Comparison of ENCODE assay signal across 29 cellular contexts in genomic region chr10:78224602-78225001, GRCh38.
A peak's percentile ranks its signal among the peaks of the same experiment; 100 is the strongest.
DNase-seq lines count a peak whose midpoint lies in the region; ATAC-seq, FAIRE-seq and TF ChIP-seq lines count a peak whose summit lies in the region.
"Had no signal": no experiment of that assay in that cellular context is flagged by ENCODE, and none has a peak within 500 bp of the region (broad histone marks: within the 10 kb centered on the region; RNA-seq: fewer than 3 reads in every experiment).

No MANE protein-coding gene starts in this region.

- H3K36me3 Mint-ChIP-seq in astrocyte (ENCODE audit: low read depth, unreplicated experiment): no peaks in the 10 kb centered on the region
- no peaks in the 10 kb centered on the region for H3K36me3 Mint-ChIP-seq in GM23338 (ENCODE audit: low read depth)
- H3K36me3 Mint-ChIP-seq: activated naive CD8-positive, alpha-beta T cell treated with anti-CD3 and anti-CD28 coated beads for 36 hours; T-cell; type B pancreatic cell had no signal

- POLR2A ChIA-PET in OCI-LY7 (lab: Charles Lee): no interaction called here

- no peak for FAIRE-seq in astrocyte (lab: Jason Lieb, UNC)
- FAIRE-seq: A549 had no signal

- CTCF ChIA-PET in OCI-LY7 (lab: Charles Lee; ENCODE audit: unreplicated experiment): no interaction called here

- intact Hi-C loops in OCI-LY7 (cut with micrococcal nuclease; ENCODE audit: unreplicated experiment): no loop called here

- H3K9me3 Mint-ChIP-seq in astrocyte (ENCODE audit: unreplicated experiment) (peaks cover 9% of the 10 kb centered on the region), GM23338 (no peaks in the 10 kb centered on the region)
- H3K9me3 Mint-ChIP-seq: activated naive CD8-positive, alpha-beta T cell treated with anti-CD3 and anti-CD28 coated beads for 36 hours; neural crest cell; T-cell; type B pancreatic cell had no signal

- H3K4me1 Mint-ChIP-seq in astrocyte (ENCODE audit: low read depth, unreplicated experiment): peaks cover 9% of the 10 kb centered on the region
- H3K4me1 Mint-ChIP-seq in GM23338: no peaks in the 10 kb centered on the region
- H3K4me1 Mint-ChIP-seq: activated naive CD8-positive, alpha-beta T cell treated with anti-CD3 and anti-CD28 coated beads for 36 hours; endodermal cell; T-cell had no signal

- no peak overlapping the region for H3K27ac ChIP-seq in astrocyte (ENCODE audit: low read depth, low read length)
- no peak overlapping the region for H3K27ac ChIP-seq in OCI-LY7 (ENCODE audit: low read depth, low read length, poor library complexity, severe bottlenecking)
- no peak overlapping the region for H3K27ac ChIP-seq in GM23338 (ENCODE audit: low read depth)
- H3K27ac ChIP-seq: A549, breast epithelium, C4-2B, esophagus muscularis mucosa, prostate gland, sigmoid colon had no signal

- DNase-seq in AG08395 (ENCODE audit: low spot score) (peak; percentile 88), HK-2 (ENCODE audit: unreplicated experiment) (peak; percentile 20), astrocyte (ENCODE audit: low read depth) (peak; percentile 80), myocyte (ENCODE audit: low read depth) (peak; percentile 11), NCI-H187 (lab: John Stamatoyannopoulos, UW) (no peak), OCI-LY7 (ENCODE audit: low spot score) (no peak), GM23338 (ENCODE audit: low spot score) (no peak)
- DNase-seq: activated CD4-positive, CD25-positive, alpha-beta regulatory T cell treated with anti-CD3 and anti-CD28 coated beads, Interleukin-2, amount 50 U/mL, for 72 hours; activated CD8-positive, alpha-beta T cell treated with anti-CD3 and anti-CD28 coated beads, Interleukin-2, amount 10 ng/mL, durations not matched to agents 7 days and 5 days; activated effector memory CD4-positive, alpha-beta T cell treated with Interleukin-2 at 50 U/mL for 16 hours; activated naive CD8-positive, alpha-beta T cell treated with anti-CD3 and anti-CD28 coated beads for 36 hours; activated T-cell treated with anti-CD3 and anti-CD28 coated beads for 4 hours; Calu3; endodermal cell; KBM-7; NCI-H1436 treated with DMSO at 0.1 percent for 48 hours; NCI-H2171; NCI-H510A treated with DMSO at 0.1 percent for 48 hours; SIG-M5; sigmoid colon; T-cell had no signal

- H3F3A ChIP-seq in GM23338 (replicated peaks; ENCODE audit: low read depth): no peaks in the 10 kb centered on the region

- H3K4me2 ChIP-seq in astrocyte (ENCODE audit: low read length) (peak overlapping the region; percentile 50), OCI-LY7 (ENCODE audit: low read length) (no peak overlapping the region), GM23338 (no peak overlapping the region)
- H3K4me2 ChIP-seq: A549 had no signal

- H3K27ac Mint-ChIP-seq in astrocyte (ENCODE audit: unreplicated experiment) (no peak overlapping the region), GM23338 (no peak overlapping the region)
- H3K27ac Mint-ChIP-seq: activated CD8-positive, alpha-beta T cell treated with anti-CD3 and anti-CD28 coated beads, Interleukin-2, amount 10 ng/mL, durations not matched to agents 7 days and 5 days; activated naive CD8-positive, alpha-beta T cell treated with anti-CD3 and anti-CD28 coated beads for 36 hours; endodermal cell; T-cell; type B pancreatic cell had no signal

- BruUV-seq in OCI-LY7 (replicated peaks; lab: Mats Ljungman, UMichigan): no TSS peak

- H3K36me3 ChIP-seq in astrocyte (ENCODE audit: insufficient read depth, low read length): no peaks in the 10 kb centered on the region
- no peaks in the 10 kb centered on the region for H3K36me3 ChIP-seq in OCI-LY7 (ENCODE audit: insufficient read depth, low read length)
- H3K36me3 ChIP-seq in GM23338 (ENCODE audit: insufficient read depth): no peaks in the 10 kb centered on the region
- H3K36me3 ChIP-seq: breast epithelium, esophagus muscularis mucosa, prostate gland, sigmoid colon had no signal

- no peak overlapping the region for H3K4me3 Mint-ChIP-seq in astrocyte (ENCODE audit: unreplicated experiment)
- H3K4me3 Mint-ChIP-seq in GM23338: no peak overlapping the region
- H3K4me3 Mint-ChIP-seq: activated CD8-positive, alpha-beta T cell treated with anti-CD3 and anti-CD28 coated beads, Interleukin-2, amount 10 ng/mL, durations not matched to agents 7 days and 5 days; activated naive CD8-positive, alpha-beta T cell treated with anti-CD3 and anti-CD28 coated beads for 36 hours; endodermal cell; neural crest cell; T-cell; type B pancreatic cell had no signal

- H3K9me3 ChIP-seq in astrocyte (ENCODE audit: insufficient read depth, low read depth, low read length) (no peaks in the 10 kb centered on the region), OCI-LY7 (ENCODE audit: low read length) (no peaks in the 10 kb centered on the region)
- H3K9me3 ChIP-seq: A549, breast epithelium, esophagus muscularis mucosa, prostate gland, sigmoid colon had no signal

- H3K27me3 Mint-ChIP-seq in astrocyte (ENCODE audit: low read depth, unreplicated experiment): peaks cover 55% of the 10 kb centered on the region
- H3K27me3 Mint-ChIP-seq in GM23338 (ENCODE audit: insufficient read depth, low read depth, poor library complexity): peaks cover 2% of the 10 kb centered on the region
- H3K27me3 Mint-ChIP-seq: type B pancreatic cell had no signal

- peak overlapping the region; percentile 3 for H2AFZ ChIP-seq in astrocyte (ENCODE audit: low read depth, low read length)
- H2AFZ ChIP-seq in OCI-LY7 (ENCODE audit: low read length): no peak overlapping the region
- no peak overlapping the region for H2AFZ ChIP-seq in GM23338

- peaks cover 11% of the 10 kb centered on the region for H3K4me1 ChIP-seq in astrocyte (ENCODE audit: insufficient read depth, low read length)
- no peaks in the 10 kb centered on the region for H3K4me1 ChIP-seq in OCI-LY7 (ENCODE audit: insufficient read depth, low read length, poor library complexity, severe bottlenecking)
- no peaks in the 10 kb centered on the region for H3K4me1 ChIP-seq in GM23338 (ENCODE audit: insufficient read depth)
- H3K4me1 ChIP-seq: A549, breast epithelium, esophagus muscularis mucosa, prostate gland, sigmoid colon had no signal

- no peaks in the 10 kb centered on the region for H3K9me2 ChIP-seq in OCI-LY7 (ENCODE audit: insufficient read depth, low read length)
- H3K9me2 ChIP-seq in GM23338 (ENCODE audit: insufficient read depth): peaks cover 5% of the 10 kb centered on the region

- ATAC-seq in HG03045 (IDR thresholded peaks at IDR 0.05; ENCODE audit: unreplicated experiment) (no peak), GM23338 (no peak)
- ATAC-seq: A549; activated CD8-positive, alpha-beta T cell treated with anti-CD3 and anti-CD28 coated beads, Interleukin-2, amount 10 ng/mL, durations not matched to agents 7 days and 5 days; T-cell had no signal

- H3K4me3 ChIP-seq in astrocyte (ENCODE audit: insufficient read depth, low read depth, low read length) (no peak overlapping the region), OCI-LY7 (ENCODE audit: low read depth, low read length, poor library complexity, severe bottlenecking) (no peak overlapping the region), GM23338 (no peak overlapping the region)
- H3K4me3 ChIP-seq: A549, breast epithelium, esophagus muscularis mucosa, prostate gland, sigmoid colon had no signal

- TF ChIP-seq CTCF in astrocyte (IDR thresholded peaks at IDR 0.05; ENCODE audit: insufficient read depth, low read depth, low read length) (no peak), OCI-LY7 (conservative IDR thresholded peaks at IDR 0.05; ENCODE audit: low read length) (no peak), GM23338 (conservative IDR thresholded peaks at IDR 0.05; ENCODE audit: low read depth in 2 of 2) (no peak)

- H3K27me3 ChIP-seq in astrocyte (ENCODE audit: insufficient read depth, low read length) (no peaks in the 10 kb centered on the region), GM23338 (ENCODE audit: insufficient read depth) (no peaks in the 10 kb centered on the region)
- H3K27me3 ChIP-seq: breast epithelium, esophagus muscularis mucosa, sigmoid colon had no signal

- H3K9ac ChIP-seq in astrocyte (ENCODE audit: low read length): no peak overlapping the region

- H4K20me1 ChIP-seq in astrocyte (ENCODE audit: insufficient read depth, low read length) (no peaks in the 10 kb centered on the region), OCI-LY7 (ENCODE audit: insufficient read depth, low read length) (no peaks in the 10 kb centered on the region), GM23338 (replicated peaks; ENCODE audit: insufficient read depth) (no peaks in the 10 kb centered on the region)

- H3K79me2 ChIP-seq in astrocyte (ENCODE audit: insufficient read depth, low read length): no peaks in the 10 kb centered on the region
- H3K79me2 ChIP-seq in OCI-LY7 (ENCODE audit: insufficient read depth, low read depth, low read length): no peaks in the 10 kb centered on the region
- no peaks in the 10 kb centered on the region for H3K79me2 ChIP-seq in GM23338 (replicated peaks; ENCODE audit: insufficient read depth)

TF ChIP-seq in GM23338, 12 proteins besides CTCF, POLR2A, EP300 and RAD21 (continues in another document):
- no peak for TF ChIP-seq STAT1 (IDR thresholded peaks at IDR 0.05; ENCODE audit: unreplicated experiment)
- no peak for TF ChIP-seq ETS1 (IDR thresholded peaks at IDR 0.05)
- no peak for TF ChIP-seq NANOG (IDR thresholded peaks at IDR 0.05; ENCODE audit: borderline replicate concordance)
- no peak for TF ChIP-seq CREB1 (CRISPR knock-in tag; IDR thresholded peaks at IDR 0.05; ENCODE audit: low read depth)
- TF ChIP-seq ZNF331 (CRISPR knock-in tag; IDR thresholded peaks at IDR 0.05; ENCODE audit: low read depth): no peak
- no peak for TF ChIP-seq POLR2AphosphoS5 (IDR thresholded peaks at IDR 0.05; ENCODE audit: low read depth)
- no peak for TF ChIP-seq EZH2phosphoT487 (IDR thresholded peaks at IDR 0.05; ENCODE audit: unreplicated experiment)

Comparison
In these comparisons a context has a peak if more than half of its experiments do, and no peak if none do; other contexts are left out.
1. DNase-seq: peak in AG08395 (single experiment), HK-2 (single experiment), astrocyte (single experiment) and myocyte (single experiment); none in NCI-H187 (0 of 2), OCI-LY7 (single experiment) and GM23338 (single experiment).